Comparison of ENCODE assay signal across 7 cellular contexts in genomic region chr1:184387871-184388670, GRCh38. TPM values are rescaled to one million over a fixed set of nuclear protein-coding genes. Genes with fewer than 3 reads are reported as not detected.
DNase-seq lines count a peak whose midpoint lies in the region; ATAC-seq and TF ChIP-seq lines count a peak whose summit lies in the region.

No MANE protein-coding gene starts in this region.

- H3K4me1 ChIP-seq in gastroesophageal sphincter: peaks cover 4 to 53% (median 16%) of the 10 kb centered on the region in 3 donors
- H3K4me1 ChIP-seq in neural progenitor cell: peaks cover 62% of the 10 kb centered on the region

- in situ Hi-C loops in G401 (cut with HindIII; ENCODE audit: low sequenced_read_pairs): no loop called here

- peak overlapping the region; percentile 87 for H3K4me3 Mint-ChIP-seq in activated T-helper 2 cell treated with anti-CD3 and anti-CD28 coated beads, Interferon-gamma antibody, Interleukin-2, Interleukin-4, amounts not matched to agents 10 μg/mL and 5 μg/mL and 100 μg/mL, durations not matched to agents 14 hours and 24 hours and 36 hours (ENCODE audit: low read depth)
- peak overlapping the region; percentile 94 for H3K4me3 Mint-ChIP-seq in neural progenitor cell

- ATAC-seq in gastroesophageal sphincter (peak; percentile 26), GM18498 (IDR thresholded peaks at IDR 0.05; ENCODE audit: unreplicated experiment) (no peak), HG03280 (IDR thresholded peaks at IDR 0.05; ENCODE audit: unreplicated experiment) (no peak)

- no peaks in the 10 kb centered on the region for H3K27me3 ChIP-seq in gastroesophageal sphincter
- H3K27me3 ChIP-seq in neural progenitor cell: no peaks in the 10 kb centered on the region

- peak overlapping the region; percentile 79 for H3K9ac ChIP-seq in neural progenitor cell

- WGBS in gastroesophageal sphincter (ENCODE audit: low coverage in 1 of 2), 2 donors: 0 to 1% methylated on average over 23 of the region's 23 CpGs

- intact Hi-C loops in activated T-helper 2 cell treated with anti-CD3 and anti-CD28 coated beads, Interferon-gamma antibody, Interleukin-2, Interleukin-4, amounts not matched to agents 10 μg/mL and 5 μg/mL and 100 μg/mL, durations not matched to agents 14 hours and 24 hours and 36 hours (cut with micrococcal nuclease): loop anchor here (2.0 to 10.0 kb wide), 7 partner anchors 103 to 753 kb away; partner anchors contain the start of genes ARPC5, EDEM3, RNF2 and TSEN15

- H3K4me3 ChIP-seq in gastroesophageal sphincter (peak overlapping the region; percentile 83 to 97), neural progenitor cell (peak overlapping the region; percentile 84)

- TF ChIP-seq CTCF in gastroesophageal sphincter (IDR thresholded peaks at IDR 0.05): peak in 2 of 4 experiments; percentile 16 to 54
- TF ChIP-seq CTCF in neural progenitor cell (IDR thresholded peaks at IDR 0.05): no peak

- H3K27me3 Mint-ChIP-seq in activated T-helper 2 cell treated with anti-CD3 and anti-CD28 coated beads, Interferon-gamma antibody, Interleukin-2, Interleukin-4, amounts not matched to agents 10 μg/mL and 5 μg/mL and 100 μg/mL, durations not matched to agents 14 hours and 24 hours and 36 hours (ENCODE audit: low read depth): peaks cover 70% of the 10 kb centered on the region
- H3K27me3 Mint-ChIP-seq in neural progenitor cell (ENCODE audit: insufficient read depth, low read depth): no peaks in the 10 kb centered on the region

- no peaks in the 10 kb centered on the region for H3K36me3 Mint-ChIP-seq in activated T-helper 2 cell treated with anti-CD3 and anti-CD28 coated beads, Interferon-gamma antibody, Interleukin-2, Interleukin-4, amounts not matched to agents 10 μg/mL and 5 μg/mL and 100 μg/mL, durations not matched to agents 14 hours and 24 hours and 36 hours (ENCODE audit: low read depth)
- peaks cover 2% of the 10 kb centered on the region for H3K36me3 Mint-ChIP-seq in neural progenitor cell

- peak overlapping the region; percentile 91 for H3K4me2 ChIP-seq in neural progenitor cell

- H4K20me1 ChIP-seq in neural progenitor cell (ENCODE audit: low read depth): peaks cover 55% of the 10 kb centered on the region

- H3K27ac ChIP-seq in gastroesophageal sphincter (peak overlapping the region; percentile 81 to 99 (median 96)), neural progenitor cell (no peak overlapping the region)

- DNase-seq in G401 (ENCODE audit: low spot score): peak; percentile 82
- DNase-seq in NCI-H1092 treated with DMSO at 0.1 percent for 48 hours (lab: John Stamatoyannopoulos, UW): peak; percentile 86
- DNase-seq in activated T-helper 2 cell treated with anti-CD3 and anti-CD28 coated beads, Interferon-gamma antibody, Interleukin-2, Interleukin-4, amounts not matched to agents 10 μg/mL and 5 μg/mL and 100 μg/mL, durations not matched to agents 14 hours and 24 hours and 36 hours (ENCODE audit: low spot score): no peak
- no peak for DNase-seq in neural progenitor cell (ENCODE audit: low spot score)

- H3K79me2 ChIP-seq in neural progenitor cell (ENCODE audit: low read depth): peaks cover 70% of the 10 kb centered on the region

- H3K4me1 Mint-ChIP-seq in activated T-helper 2 cell treated with anti-CD3 and anti-CD28 coated beads, Interferon-gamma antibody, Interleukin-2, Interleukin-4, amounts not matched to agents 10 μg/mL and 5 μg/mL and 100 μg/mL, durations not matched to agents 14 hours and 24 hours and 36 hours (ENCODE audit: low read depth): peaks cover 22% of the 10 kb centered on the region
- peaks cover 28% of the 10 kb centered on the region for H3K4me1 Mint-ChIP-seq in neural progenitor cell

- H3K27ac Mint-ChIP-seq in activated T-helper 2 cell treated with anti-CD3 and anti-CD28 coated beads, Interferon-gamma antibody, Interleukin-2, Interleukin-4, amounts not matched to agents 10 μg/mL and 5 μg/mL and 100 μg/mL, durations not matched to agents 14 hours and 24 hours and 36 hours: peak overlapping the region; percentile 70
- H3K27ac Mint-ChIP-seq in neural progenitor cell: peak overlapping the region; percentile 16

- H3K9me3 ChIP-seq in gastroesophageal sphincter: no peaks in the 10 kb centered on the region
- no peaks in the 10 kb centered on the region for H3K9me3 ChIP-seq in neural progenitor cell (ENCODE audit: low read depth)

- no peaks in the 10 kb centered on the region for H3K36me3 ChIP-seq in gastroesophageal sphincter
- no peaks in the 10 kb centered on the region for H3K36me3 ChIP-seq in neural progenitor cell

- H3K9me3 Mint-ChIP-seq in activated T-helper 2 cell treated with anti-CD3 and anti-CD28 coated beads, Interferon-gamma antibody, Interleukin-2, Interleukin-4, amounts not matched to agents 10 μg/mL and 5 μg/mL and 100 μg/mL, durations not matched to agents 14 hours and 24 hours and 36 hours: no peaks in the 10 kb centered on the region
- peaks cover 3% of the 10 kb centered on the region for H3K9me3 Mint-ChIP-seq in neural progenitor cell

- TF ChIP-seq POLR2A in gastroesophageal sphincter (IDR thresholded peaks at IDR 0.05): no peak

- H2AFZ ChIP-seq in neural progenitor cell (replicated peaks): peak overlapping the region; percentile 29

- TF ChIP-seq EP300 in gastroesophageal sphincter (IDR thresholded peaks at IDR 0.05): no peak

- H3F3A ChIP-seq in neural progenitor cell (ENCODE audit: low read depth): peaks cover 27% of the 10 kb centered on the region

RNA-seq across cellular contexts. Expression of gene C1orf21, which starts 1.2 kb away (rescaled TPM):
- not detected in 2 replicates for total RNA-seq in G401 (2014; rRNA removed; shearing (Covaris generic))
- total RNA-seq in activated T-helper 2 cell treated with anti-CD3 and anti-CD28 coated beads, Interferon-gamma antibody, Interleukin-2, Interleukin-4, amounts not matched to agents 10 μg/mL and 5 μg/mL and 100 μg/mL, durations not matched to agents 14 hours and 24 hours and 36 hours: 3.4 and 4.2 TPM in 2 replicates
- total RNA-seq in gastroesophageal sphincter: 100 to 1,000 TPM in 2 of 4 donors, 10 to 100 TPM in 2; 81.4 to 167 (median 121) TPM
- total RNA-seq in neural progenitor cell (ENCODE audit: low replicate concordance): 66.4 and 117 TPM in 2 replicates

Comparison
In these comparisons a context has a peak if more than half of its experiments do, and no peak if none do; other contexts are left out.
1. DNase-seq: peak in G401 (single experiment) and NCI-H1092 treated with DMSO at 0.1 percent for 48 hours (single experiment); none in activated T-helper 2 cell treated with anti-CD3 and anti-CD28 coated beads, Interferon-gamma antibody, Interleukin-2, Interleukin-4, amounts not matched to agents 10 μg/mL and 5 μg/mL and 100 μg/mL, durations not matched to agents 14 hours and 24 hours and 36 hours (single experiment) and neural progenitor cell (single experiment).
2. RNA of gene C1orf21, which starts 1.2 kb away (total RNA-seq): 81.4 to 167 TPM in gastroesophageal sphincter and 66.4 to 117 TPM in neural progenitor cell; 3.4 to 4.2 TPM in activated T-helper 2 cell treated with anti-CD3 and anti-CD28 coated beads, Interferon-gamma antibody, Interleukin-2, Interleukin-4, amounts not matched to agents 10 μg/mL and 5 μg/mL and 100 μg/mL, durations not matched to agents 14 hours and 24 hours and 36 hours and not detected in G401; every median in the first group is over 10 times any median in the second.